Comparison of ENCODE assay signal across 11 cellular contexts in the genomic region with DNA sequence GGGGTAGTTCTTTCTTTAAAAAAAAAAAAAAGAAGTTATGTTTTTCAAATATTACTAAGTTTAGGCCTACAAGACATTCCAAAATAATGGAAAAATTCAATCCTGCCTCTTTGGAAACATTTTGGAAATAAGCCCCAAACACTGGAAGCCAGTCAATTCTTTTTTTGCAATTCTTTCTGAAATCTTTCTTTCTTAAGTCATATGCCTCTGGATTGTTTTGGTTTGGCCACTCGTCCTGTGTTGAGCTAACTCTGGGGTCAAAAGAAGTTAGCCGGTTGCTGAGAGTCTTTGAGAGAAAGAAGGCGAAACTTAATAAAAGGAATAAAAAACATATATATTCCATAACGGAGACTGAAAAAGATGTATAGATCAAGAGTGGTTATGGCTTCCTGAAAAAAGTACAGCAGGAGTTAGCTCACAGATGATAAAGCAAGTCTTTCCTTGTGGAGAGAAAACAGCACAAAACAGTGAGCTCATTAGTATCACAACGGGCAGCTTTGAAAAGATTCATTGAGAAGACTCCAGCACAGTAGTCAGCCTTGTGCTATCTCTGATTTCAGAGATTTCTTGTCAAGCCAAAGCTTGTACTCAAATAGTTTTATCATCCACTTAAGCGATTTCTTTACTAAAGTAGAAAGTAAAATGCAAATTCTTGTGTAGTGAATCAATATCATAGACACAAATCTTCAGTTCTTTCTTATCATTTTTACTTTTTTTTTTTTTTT.
DNase-seq lines count a peak whose midpoint lies in the region; ATAC-seq and TF ChIP-seq lines count a peak whose summit lies in the region.
"Had no signal": no experiment of that assay in that cellular context is flagged by ENCODE, and none has a peak within 500 bp of the region (broad histone marks: within the 10 kb centered on the region; RNA-seq: fewer than 3 reads in every experiment).

No MANE protein-coding gene starts in this region.

- no peak overlapping the region for H3K4me3 ChIP-seq in AG04450 (ENCODE audit: low read depth, low read length)
- H3K4me3 ChIP-seq in astrocyte of the spinal cord (ENCODE audit: low read depth, low read length): no peak overlapping the region

- no peaks in the 10 kb centered on the region for H3K9me3 Mint-ChIP-seq in osteocyte (ENCODE audit: unreplicated experiment)

- no peaks in the 10 kb centered on the region for H3K9me3 ChIP-seq in AG04450 (ENCODE audit: control insufficient read depth, insufficient read depth, low read length)

- POLR2A ChIA-PET in AG04450 (lab: Yijun Ruan, JAX): interaction anchor here (0.6 to 1.2 kb wide), 3 partner anchors 32 to 65 kb away, joined by 3 to 4 read pairs (median 4); a partner anchor contains a TSS

- in situ Hi-C loops in astrocyte of the spinal cord (cut with HindIII; ENCODE audit: low sequenced_read_pairs) (no loop called here), G401 (cut with HindIII; ENCODE audit: low sequenced_read_pairs) (no loop called here)

- peaks cover 36% of the 10 kb centered on the region for H3K36me3 Mint-ChIP-seq in osteocyte (ENCODE audit: unreplicated experiment)
- H3K36me3 Mint-ChIP-seq: activated naive CD8-positive, alpha-beta T cell had no signal

- TF ChIP-seq CTCF in AG04450 (IDR thresholded peaks at IDR 0.05; ENCODE audit: low read depth, low read length) (no peak), astrocyte of the spinal cord (IDR thresholded peaks at IDR 0.05; ENCODE audit: low read depth, low read length) (no peak), osteocyte (IDR thresholded peaks at IDR 0.05) (no peak)

- no peaks in the 10 kb centered on the region for H3K27me3 Mint-ChIP-seq in osteocyte (ENCODE audit: unreplicated experiment)
- H3K27me3 Mint-ChIP-seq: activated naive CD8-positive, alpha-beta T cell had no signal

- H3K27me3 ChIP-seq in AG04450 (ENCODE audit: control insufficient read depth, insufficient read depth, low read length): no peaks in the 10 kb centered on the region

- ATAC-seq in Right ventricle myocardium superior (ENCODE audit: poor library complexity) (peak; percentile 51), HG03378 (IDR thresholded peaks at IDR 0.05; ENCODE audit: unreplicated experiment) (no peak)

- DNase-seq in AG04450 (ENCODE audit: low read depth, low spot score) (no peak), astrocyte of the spinal cord (ENCODE audit: low read depth, low spot score) (peak; percentile 60), Right ventricle myocardium superior (no peak), osteocyte (ENCODE audit: extremely low spot score, unreplicated experiment) (no peak), NCI-H146 (lab: John Stamatoyannopoulos, UW) (no peak), G401 (ENCODE audit: low spot score) (no peak)
- DNase-seq in activated CD4-positive, CD25-positive, alpha-beta regulatory T cell treated with anti-CD3 and anti-CD28 coated beads, Interleukin-2, amount 50 U/mL, for 72 hours: no peak
- DNase-seq: activated CD4-positive, alpha-beta T cell treated with anti-CD3 and anti-CD28 coated beads, Interleukin-2, amount 50 U/mL, for 1 hour; stimulated activated CD4-positive, alpha-beta T cell treated with anti-CD3 and anti-CD28 coated beads, Interleukin-12 subunit alpha, Interleukin-12 subunit beta, amount 100 ng/mL, for 4 hours had no signal

- H3K27ac ChIP-seq in AG04450 (ENCODE audit: low read depth, low read length): peak overlapping the region; percentile 52

- intact Hi-C loops in Right ventricle myocardium superior (cut with DNase I): loop anchor here (10.0 kb wide), 1 partner anchor 61 kb away; a partner anchor contains a TSS

- peaks cover 55% of the 10 kb centered on the region for H3K4me1 Mint-ChIP-seq in osteocyte (ENCODE audit: unreplicated experiment)

- H3K27ac Mint-ChIP-seq in osteocyte (ENCODE audit: unreplicated experiment): peak overlapping the region; percentile 93
- H3K27ac Mint-ChIP-seq: activated naive CD8-positive, alpha-beta T cell had no signal

- H3K4me3 Mint-ChIP-seq in osteocyte (ENCODE audit: unreplicated experiment): peak overlapping the region; percentile 39
- H3K4me3 Mint-ChIP-seq: activated naive CD8-positive, alpha-beta T cell had no signal

- CTCF ChIA-PET in AG04450 (lab: Charles Lee): interaction anchor here (0.6 to 3.7 kb wide), 2 partner anchors 17 to 1009 kb away, joined by 3 to 21 read pairs; no protein-coding TSS in a partner anchor
